In genomic region chr20:24992420-24993205, GRCh38 we compare ENCODE assay signal across 1 cellular context.
TF ChIP-seq lines count a peak whose summit lies in the region.

A gene with protein sequence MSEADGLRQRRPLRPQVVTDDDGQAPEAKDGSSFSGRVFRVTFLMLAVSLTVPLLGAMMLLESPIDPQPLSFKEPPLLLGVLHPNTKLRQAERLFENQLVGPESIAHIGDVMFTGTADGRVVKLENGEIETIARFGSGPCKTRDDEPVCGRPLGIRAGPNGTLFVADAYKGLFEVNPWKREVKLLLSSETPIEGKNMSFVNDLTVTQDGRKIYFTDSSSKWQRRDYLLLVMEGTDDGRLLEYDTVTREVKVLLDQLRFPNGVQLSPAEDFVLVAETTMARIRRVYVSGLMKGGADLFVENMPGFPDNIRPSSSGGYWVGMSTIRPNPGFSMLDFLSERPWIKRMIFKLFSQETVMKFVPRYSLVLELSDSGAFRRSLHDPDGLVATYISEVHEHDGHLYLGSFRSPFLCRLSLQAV (minus strand): TSS chr20:24992751. CDS start chr20:24992688, 63 bp downstream.

TF ChIP-seq in K562, 482 proteins besides CTCF, POLR2A, EP300 and RAD21 (continued from another document and continues in another):
- TF ChIP-seq HMGN3 (IDR thresholded peaks at IDR 0.05; ENCODE audit: borderline replicate concordance, extremely low read depth, insufficient read length, low read depth, low read length) (peak; percentile 66), ZEB2 (IDR thresholded peaks at IDR 0.05) (no peak), ESRRA (IDR thresholded peaks at IDR 0.05; ENCODE audit: borderline replicate concordance, low read depth) (no peak), SLC30A9 (CRISPR knock-in tag; IDR thresholded peaks at IDR 0.05) (no peak), CTBP1 (IDR thresholded peaks at IDR 0.05; ENCODE audit: borderline replicate concordance) (peak; percentile 53; the same call in 1 of the 2 replicates), EGR1 (conservative IDR thresholded peaks at IDR 0.05) (0 out of 2 replicates have a peak, but pooled peaks have one; percentile 14), ILF3 (IDR thresholded peaks at IDR 0.05; ENCODE audit: borderline replicate concordance) (no peak), MAZ (CRISPR knock-in tag; conservative IDR thresholded peaks at IDR 0.05 in 1 of 2, IDR thresholded peaks at IDR 0.05 in 1 of 2) (peak in 1 of 2 experiments; percentile 69; a peak in 2 of 4 replicates), POLR2G (IDR thresholded peaks at IDR 0.05; ENCODE audit: low read depth, low read length) (peak; percentile 95), MTA3 (IDR thresholded peaks at IDR 0.05; ENCODE audit: borderline replicate concordance) (peak; percentile 39; the same call in 1 of the 2 replicates), ZNF561 (CRISPR knock-in tag; conservative IDR thresholded peaks at IDR 0.05) (no peak), RB1 (IDR thresholded peaks at IDR 0.05; ENCODE audit: low read depth) (peak; percentile 39; the same call in 1 of the 2 replicates), FUS (optimal IDR thresholded peaks at IDR 0.05; ENCODE audit: low read depth, low read length) (no peak), LEF1 (IDR thresholded peaks at IDR 0.05) (no peak), ZC3H4 (CRISPR knock-in tag; IDR thresholded peaks at IDR 0.05; ENCODE audit: borderline replicate concordance) (no peak), ESRRB (CRISPR knock-in tag; IDR thresholded peaks at IDR 0.05; ENCODE audit: borderline replicate concordance) (no peak), ZBTB34 (CRISPR knock-in tag; IDR thresholded peaks at IDR 0.05) (no peak), SNRNP70 (optimal IDR thresholded peaks at IDR 0.05; ENCODE audit: low read depth, low read length) (no peak), ZNF644 (tag; IDR thresholded peaks at IDR 0.05; ENCODE audit: low read depth) (no peak), AFF4 (CRISPR knock-in tag; IDR thresholded peaks at IDR 0.05) (0 out of 2 replicates have a peak, but pooled peaks have one; percentile 47), ZNF316 (IDR thresholded peaks at IDR 0.05) (no peak), RBM39 (optimal IDR thresholded peaks at IDR 0.05; ENCODE audit: low read depth, low read length) (no peak), TCFL5 (CRISPR knock-in tag; conservative IDR thresholded peaks at IDR 0.05) (no peak), NFXL1 (CRISPR knock-in tag; IDR thresholded peaks at IDR 0.05) (no peak), STAT5B (CRISPR knock-in tag; IDR thresholded peaks at IDR 0.05) (no peak), ZNF175 (CRISPR knock-in tag; IDR thresholded peaks at IDR 0.05; ENCODE audit: low read depth) (no peak), NR4A1 (CRISPR knock-in tag; IDR thresholded peaks at IDR 0.05) (no peak), NR4A1 (tag; IDR thresholded peaks at IDR 0.05) (0 out of 2 replicates have a peak, but pooled peaks have one; percentile 33), BACH1 (tag; IDR thresholded peaks at IDR 0.05) (no peak), SMARCE1 (IDR thresholded peaks at IDR 0.05) (no peak), RBM34 (IDR thresholded peaks at IDR 0.05; ENCODE audit: borderline replicate concordance, insufficient read depth, low read length) (0 out of 2 replicates have a peak, but pooled peaks have one; percentile 29)
- TF ChIP-seq, protein P1, sequence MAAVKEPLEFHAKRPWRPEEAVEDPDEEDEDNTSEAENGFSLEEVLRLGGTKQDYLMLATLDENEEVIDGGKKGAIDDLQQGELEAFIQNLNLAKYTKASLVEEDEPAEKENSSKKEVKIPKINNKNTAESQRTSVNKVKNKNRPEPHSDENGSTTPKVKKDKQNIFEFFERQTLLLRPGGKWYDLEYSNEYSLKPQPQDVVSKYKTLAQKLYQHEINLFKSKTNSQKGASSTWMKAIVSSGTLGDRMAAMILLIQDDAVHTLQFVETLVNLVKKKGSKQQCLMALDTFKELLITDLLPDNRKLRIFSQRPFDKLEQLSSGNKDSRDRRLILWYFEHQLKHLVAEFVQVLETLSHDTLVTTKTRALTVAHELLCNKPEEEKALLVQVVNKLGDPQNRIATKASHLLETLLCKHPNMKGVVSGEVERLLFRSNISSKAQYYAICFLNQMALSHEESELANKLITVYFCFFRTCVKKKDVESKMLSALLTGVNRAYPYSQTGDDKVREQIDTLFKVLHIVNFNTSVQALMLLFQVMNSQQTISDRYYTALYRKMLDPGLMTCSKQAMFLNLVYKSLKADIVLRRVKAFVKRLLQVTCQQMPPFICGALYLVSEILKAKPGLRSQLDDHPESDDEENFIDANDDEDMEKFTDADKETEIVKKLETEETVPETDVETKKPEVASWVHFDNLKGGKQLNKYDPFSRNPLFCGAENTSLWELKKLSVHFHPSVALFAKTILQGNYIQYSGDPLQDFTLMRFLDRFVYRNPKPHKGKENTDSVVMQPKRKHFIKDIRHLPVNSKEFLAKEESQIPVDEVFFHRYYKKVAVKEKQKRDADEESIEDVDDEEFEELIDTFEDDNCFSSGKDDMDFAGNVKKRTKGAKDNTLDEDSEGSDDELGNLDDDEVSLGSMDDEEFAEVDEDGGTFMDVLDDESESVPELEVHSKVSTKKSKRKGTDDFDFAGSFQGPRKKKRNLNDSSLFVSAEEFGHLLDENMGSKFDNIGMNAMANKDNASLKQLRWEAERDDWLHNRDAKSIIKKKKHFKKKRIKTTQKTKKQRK (IDR thresholded peaks at IDR 0.05; ENCODE audit: borderline replicate concordance, low read depth, low read length): no peak
- TF ChIP-seq, protein P2, sequence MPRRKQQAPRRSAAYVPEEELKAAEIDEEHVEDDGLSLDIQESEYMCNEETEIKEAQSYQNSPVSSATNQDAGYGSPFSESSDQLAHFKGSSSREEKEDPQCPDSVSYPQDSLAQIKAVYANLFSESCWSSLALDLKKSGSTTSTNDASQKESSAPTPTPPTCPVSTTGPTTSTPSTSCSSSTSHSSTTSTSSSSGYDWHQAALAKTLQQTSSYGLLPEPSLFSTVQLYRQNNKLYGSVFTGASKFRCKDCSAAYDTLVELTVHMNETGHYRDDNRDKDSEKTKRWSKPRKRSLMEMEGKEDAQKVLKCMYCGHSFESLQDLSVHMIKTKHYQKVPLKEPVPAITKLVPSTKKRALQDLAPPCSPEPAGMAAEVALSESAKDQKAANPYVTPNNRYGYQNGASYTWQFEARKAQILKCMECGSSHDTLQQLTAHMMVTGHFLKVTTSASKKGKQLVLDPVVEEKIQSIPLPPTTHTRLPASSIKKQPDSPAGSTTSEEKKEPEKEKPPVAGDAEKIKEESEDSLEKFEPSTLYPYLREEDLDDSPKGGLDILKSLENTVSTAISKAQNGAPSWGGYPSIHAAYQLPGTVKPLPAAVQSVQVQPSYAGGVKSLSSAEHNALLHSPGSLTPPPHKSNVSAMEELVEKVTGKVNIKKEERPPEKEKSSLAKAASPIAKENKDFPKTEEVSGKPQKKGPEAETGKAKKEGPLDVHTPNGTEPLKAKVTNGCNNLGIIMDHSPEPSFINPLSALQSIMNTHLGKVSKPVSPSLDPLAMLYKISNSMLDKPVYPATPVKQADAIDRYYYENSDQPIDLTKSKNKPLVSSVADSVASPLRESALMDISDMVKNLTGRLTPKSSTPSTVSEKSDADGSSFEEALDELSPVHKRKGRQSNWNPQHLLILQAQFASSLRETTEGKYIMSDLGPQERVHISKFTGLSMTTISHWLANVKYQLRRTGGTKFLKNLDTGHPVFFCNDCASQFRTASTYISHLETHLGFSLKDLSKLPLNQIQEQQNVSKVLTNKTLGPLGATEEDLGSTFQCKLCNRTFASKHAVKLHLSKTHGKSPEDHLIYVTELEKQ (CRISPR knock-in tag; IDR thresholded peaks at IDR 0.05): no peak
- TF ChIP-seq, protein P3, sequence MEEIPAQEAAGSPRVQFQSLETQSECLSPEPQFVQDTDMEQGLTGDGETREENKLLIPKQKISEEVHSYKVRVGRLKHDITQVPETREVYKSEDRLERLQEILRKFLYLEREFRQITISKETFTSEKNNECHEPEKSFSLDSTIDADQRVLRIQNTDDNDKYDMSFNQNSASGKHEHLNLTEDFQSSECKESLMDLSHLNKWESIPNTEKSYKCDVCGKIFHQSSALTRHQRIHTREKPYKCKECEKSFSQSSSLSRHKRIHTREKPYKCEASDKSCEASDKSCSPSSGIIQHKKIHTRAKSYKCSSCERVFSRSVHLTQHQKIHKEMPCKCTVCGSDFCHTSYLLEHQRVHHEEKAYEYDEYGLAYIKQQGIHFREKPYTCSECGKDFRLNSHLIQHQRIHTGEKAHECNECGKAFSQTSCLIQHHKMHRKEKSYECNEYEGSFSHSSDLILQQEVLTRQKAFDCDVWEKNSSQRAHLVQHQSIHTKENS (CRISPR knock-in tag; IDR thresholded peaks at IDR 0.05): no peak
- TF ChIP-seq, protein P4, sequence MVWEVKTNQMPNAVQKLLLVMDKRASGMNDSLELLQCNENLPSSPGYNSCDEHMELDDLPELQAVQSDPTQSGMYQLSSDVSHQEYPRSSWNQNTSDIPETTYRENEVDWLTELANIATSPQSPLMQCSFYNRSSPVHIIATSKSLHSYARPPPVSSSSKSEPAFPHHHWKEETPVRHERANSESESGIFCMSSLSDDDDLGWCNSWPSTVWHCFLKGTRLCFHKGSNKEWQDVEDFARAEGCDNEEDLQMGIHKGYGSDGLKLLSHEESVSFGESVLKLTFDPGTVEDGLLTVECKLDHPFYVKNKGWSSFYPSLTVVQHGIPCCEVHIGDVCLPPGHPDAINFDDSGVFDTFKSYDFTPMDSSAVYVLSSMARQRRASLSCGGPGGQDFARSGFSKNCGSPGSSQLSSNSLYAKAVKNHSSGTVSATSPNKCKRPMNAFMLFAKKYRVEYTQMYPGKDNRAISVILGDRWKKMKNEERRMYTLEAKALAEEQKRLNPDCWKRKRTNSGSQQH (CRISPR knock-in tag; IDR thresholded peaks at IDR 0.05): no peak
- TF ChIP-seq, protein P5, sequence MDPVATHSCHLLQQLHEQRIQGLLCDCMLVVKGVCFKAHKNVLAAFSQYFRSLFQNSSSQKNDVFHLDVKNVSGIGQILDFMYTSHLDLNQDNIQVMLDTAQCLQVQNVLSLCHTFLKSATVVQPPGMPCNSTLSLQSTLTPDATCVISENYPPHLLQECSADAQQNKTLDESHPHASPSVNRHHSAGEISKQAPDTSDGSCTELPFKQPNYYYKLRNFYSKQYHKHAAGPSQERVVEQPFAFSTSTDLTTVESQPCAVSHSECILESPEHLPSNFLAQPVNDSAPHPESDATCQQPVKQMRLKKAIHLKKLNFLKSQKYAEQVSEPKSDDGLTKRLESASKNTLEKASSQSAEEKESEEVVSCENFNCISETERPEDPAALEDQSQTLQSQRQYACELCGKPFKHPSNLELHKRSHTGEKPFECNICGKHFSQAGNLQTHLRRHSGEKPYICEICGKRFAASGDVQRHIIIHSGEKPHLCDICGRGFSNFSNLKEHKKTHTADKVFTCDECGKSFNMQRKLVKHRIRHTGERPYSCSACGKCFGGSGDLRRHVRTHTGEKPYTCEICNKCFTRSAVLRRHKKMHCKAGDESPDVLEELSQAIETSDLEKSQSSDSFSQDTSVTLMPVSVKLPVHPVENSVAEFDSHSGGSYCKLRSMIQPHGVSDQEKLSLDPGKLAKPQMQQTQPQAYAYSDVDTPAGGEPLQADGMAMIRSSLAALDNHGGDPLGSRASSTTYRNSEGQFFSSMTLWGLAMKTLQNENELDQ (CRISPR knock-in tag; IDR thresholded peaks at IDR 0.05; ENCODE audit: borderline replicate concordance): no peak
- TF ChIP-seq, protein P6, sequence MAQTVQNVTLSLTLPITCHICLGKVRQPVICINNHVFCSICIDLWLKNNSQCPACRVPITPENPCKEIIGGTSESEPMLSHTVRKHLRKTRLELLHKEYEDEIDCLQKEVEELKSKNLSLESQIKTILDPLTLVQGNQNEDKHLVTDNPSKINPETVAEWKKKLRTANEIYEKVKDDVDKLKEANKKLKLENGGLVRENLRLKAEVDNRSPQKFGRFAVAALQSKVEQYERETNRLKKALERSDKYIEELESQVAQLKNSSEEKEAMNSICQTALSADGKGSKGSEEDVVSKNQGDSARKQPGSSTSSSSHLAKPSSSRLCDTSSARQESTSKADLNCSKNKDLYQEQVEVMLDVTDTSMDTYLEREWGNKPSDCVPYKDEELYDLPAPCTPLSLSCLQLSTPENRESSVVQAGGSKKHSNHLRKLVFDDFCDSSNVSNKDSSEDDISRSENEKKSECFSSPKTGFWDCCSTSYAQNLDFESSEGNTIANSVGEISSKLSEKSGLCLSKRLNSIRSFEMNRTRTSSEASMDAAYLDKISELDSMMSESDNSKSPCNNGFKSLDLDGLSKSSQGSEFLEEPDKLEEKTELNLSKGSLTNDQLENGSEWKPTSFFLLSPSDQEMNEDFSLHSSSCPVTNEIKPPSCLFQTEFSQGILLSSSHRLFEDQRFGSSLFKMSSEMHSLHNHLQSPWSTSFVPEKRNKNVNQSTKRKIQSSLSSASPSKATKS (CRISPR knock-in tag; IDR thresholded peaks at IDR 0.05): no peak
